ENCODE assay signal across 20 cellular contexts in the genomic region with DNA sequence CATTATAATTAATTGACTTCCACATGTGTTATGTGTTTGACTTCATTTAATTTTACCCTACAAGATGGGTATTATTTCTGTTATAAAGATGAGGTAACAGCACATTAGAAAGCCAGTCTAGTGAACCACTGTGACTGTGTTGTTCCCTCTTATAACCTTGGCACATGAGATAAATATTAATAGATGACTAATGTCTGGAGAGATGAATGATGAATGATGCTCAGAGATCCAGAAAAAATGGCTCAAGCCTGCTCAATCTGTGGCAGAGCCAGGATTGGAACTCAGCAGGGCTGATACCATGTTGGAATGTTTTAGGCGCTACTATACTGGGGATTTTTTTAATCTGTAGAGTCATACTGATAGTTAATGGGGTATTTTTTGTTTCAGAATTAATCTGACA.
DNase-seq lines count a peak whose midpoint lies in the region; FAIRE-seq and TF ChIP-seq lines count a peak whose summit lies in the region.
"Had no signal": no experiment of that assay in that cellular context is flagged by ENCODE, and none has a peak within 500 bp of the region (broad histone marks: within the 10 kb centered on the region; RNA-seq: fewer than 3 reads in every experiment).

No MANE protein-coding gene starts in this region.

- H3K79me2 ChIP-seq in MM.1S (ENCODE audit: low read length): no peaks in the 10 kb centered on the region

- H3K9ac ChIP-seq in MM.1S (ENCODE audit: low read length): no peak overlapping the region

- no peak overlapping the region for H3K4me2 ChIP-seq in MM.1S (ENCODE audit: low read depth, low read length)

- TF ChIP-seq CTCF in fibroblast of mammary gland (conservative IDR thresholded peaks at IDR 0.05; ENCODE audit: control insufficient read depth, insufficient read depth, low read depth, low read length) (no peak), MM.1S (IDR thresholded peaks at IDR 0.05; ENCODE audit: low read length) (no peak)

- FAIRE-seq in RCC 7860 (lab: Jason Lieb, UNC) (peak; percentile 89), GM12892 (lab: Jason Lieb, UNC) (no peak)
- FAIRE-seq: D721Med, GM12878, H1 had no signal

- H4K20me1 ChIP-seq in MM.1S (ENCODE audit: insufficient read depth, low read length): no peaks in the 10 kb centered on the region

- DNase-seq in EL: peak; percentile 15
- peak; percentile 67 for DNase-seq in RCC 7860 (ENCODE audit: low spot score)
- DNase-seq in fibroblast of mammary gland (ENCODE audit: low read depth): peak; percentile 33
- peak; percentile 21 for DNase-seq in stromal cell of bone marrow (ENCODE audit: low read depth)
- no peak for DNase-seq in MM.1S
- DNase-seq in NCI-H2081 (lab: John Stamatoyannopoulos, UW): no peak
- no peak for DNase-seq in GM12892 (ENCODE audit: insufficient read length)
- DNase-seq: CD4-positive, CD25-positive, alpha-beta regulatory T cell; DMS79; GDM1; KG1; NCI-H1105 treated with DMSO at 0.1 percent for 48 hours; NCI-H1694 treated with DMSO at 0.1 percent for 48 hours; NCI-H2171; NCI-H510A treated with DMSO at 0.1 percent for 48 hours; T-helper 1 cell had no signal

- H3K4me1 ChIP-seq in MM.1S (ENCODE audit: low read length): no peaks in the 10 kb centered on the region

- H3K9me3 ChIP-seq in MM.1S (replicated peaks; ENCODE audit: insufficient read depth, low read length): no peaks in the 10 kb centered on the region

- TF ChIP-seq POLR2A in GM12892 (IDR thresholded peaks at IDR 0.05; ENCODE audit: low read depth, low read length): no peak

- no peaks in the 10 kb centered on the region for H3F3A ChIP-seq in MM.1S (ENCODE audit: insufficient read depth, low read length)

- no peaks in the 10 kb centered on the region for H3K27me3 ChIP-seq in MM.1S (replicated peaks; ENCODE audit: insufficient read depth, low read length)

- no peaks in the 10 kb centered on the region for H3K36me3 ChIP-seq in MM.1S (replicated peaks; ENCODE audit: insufficient read depth, low read length)

- no peak overlapping the region for H3K27ac ChIP-seq in MM.1S (ENCODE audit: low read length)
- H3K27ac ChIP-seq: SK-N-MC had no signal

- no peaks in the 10 kb centered on the region for H3K9me2 ChIP-seq in MM.1S (replicated peaks; ENCODE audit: insufficient read depth, low read length)

- H2AFZ ChIP-seq in MM.1S (ENCODE audit: low read length): no peak overlapping the region

- H3K4me3 ChIP-seq in fibroblast of mammary gland (ENCODE audit: control insufficient read depth, low read depth, low read length) (no peak overlapping the region), MM.1S (ENCODE audit: low read length) (no peak overlapping the region)
- H3K4me3 ChIP-seq: GM12878, SK-N-MC had no signal

Comparison
In these comparisons a context has a peak if more than half of its experiments do, and no peak if none do; other contexts are left out.
1. DNase-seq: peak in EL (single experiment), RCC 7860 (single experiment), fibroblast of mammary gland (single experiment) and stromal cell of bone marrow (single experiment); none in MM.1S (single experiment), NCI-H2081 (0 of 2) and GM12892 (single experiment).